In genomic region chr3:78507196-78507984, GRCh38 we compare ENCODE assay signal across 1 cellular context.
TF ChIP-seq lines count a peak whose summit lies in the region.

No MANE protein-coding gene starts in this region.

TF ChIP-seq in GM23338, 12 proteins besides CTCF, POLR2A, EP300 and RAD21 (continued from another document):
- TF ChIP-seq, protein P1, sequence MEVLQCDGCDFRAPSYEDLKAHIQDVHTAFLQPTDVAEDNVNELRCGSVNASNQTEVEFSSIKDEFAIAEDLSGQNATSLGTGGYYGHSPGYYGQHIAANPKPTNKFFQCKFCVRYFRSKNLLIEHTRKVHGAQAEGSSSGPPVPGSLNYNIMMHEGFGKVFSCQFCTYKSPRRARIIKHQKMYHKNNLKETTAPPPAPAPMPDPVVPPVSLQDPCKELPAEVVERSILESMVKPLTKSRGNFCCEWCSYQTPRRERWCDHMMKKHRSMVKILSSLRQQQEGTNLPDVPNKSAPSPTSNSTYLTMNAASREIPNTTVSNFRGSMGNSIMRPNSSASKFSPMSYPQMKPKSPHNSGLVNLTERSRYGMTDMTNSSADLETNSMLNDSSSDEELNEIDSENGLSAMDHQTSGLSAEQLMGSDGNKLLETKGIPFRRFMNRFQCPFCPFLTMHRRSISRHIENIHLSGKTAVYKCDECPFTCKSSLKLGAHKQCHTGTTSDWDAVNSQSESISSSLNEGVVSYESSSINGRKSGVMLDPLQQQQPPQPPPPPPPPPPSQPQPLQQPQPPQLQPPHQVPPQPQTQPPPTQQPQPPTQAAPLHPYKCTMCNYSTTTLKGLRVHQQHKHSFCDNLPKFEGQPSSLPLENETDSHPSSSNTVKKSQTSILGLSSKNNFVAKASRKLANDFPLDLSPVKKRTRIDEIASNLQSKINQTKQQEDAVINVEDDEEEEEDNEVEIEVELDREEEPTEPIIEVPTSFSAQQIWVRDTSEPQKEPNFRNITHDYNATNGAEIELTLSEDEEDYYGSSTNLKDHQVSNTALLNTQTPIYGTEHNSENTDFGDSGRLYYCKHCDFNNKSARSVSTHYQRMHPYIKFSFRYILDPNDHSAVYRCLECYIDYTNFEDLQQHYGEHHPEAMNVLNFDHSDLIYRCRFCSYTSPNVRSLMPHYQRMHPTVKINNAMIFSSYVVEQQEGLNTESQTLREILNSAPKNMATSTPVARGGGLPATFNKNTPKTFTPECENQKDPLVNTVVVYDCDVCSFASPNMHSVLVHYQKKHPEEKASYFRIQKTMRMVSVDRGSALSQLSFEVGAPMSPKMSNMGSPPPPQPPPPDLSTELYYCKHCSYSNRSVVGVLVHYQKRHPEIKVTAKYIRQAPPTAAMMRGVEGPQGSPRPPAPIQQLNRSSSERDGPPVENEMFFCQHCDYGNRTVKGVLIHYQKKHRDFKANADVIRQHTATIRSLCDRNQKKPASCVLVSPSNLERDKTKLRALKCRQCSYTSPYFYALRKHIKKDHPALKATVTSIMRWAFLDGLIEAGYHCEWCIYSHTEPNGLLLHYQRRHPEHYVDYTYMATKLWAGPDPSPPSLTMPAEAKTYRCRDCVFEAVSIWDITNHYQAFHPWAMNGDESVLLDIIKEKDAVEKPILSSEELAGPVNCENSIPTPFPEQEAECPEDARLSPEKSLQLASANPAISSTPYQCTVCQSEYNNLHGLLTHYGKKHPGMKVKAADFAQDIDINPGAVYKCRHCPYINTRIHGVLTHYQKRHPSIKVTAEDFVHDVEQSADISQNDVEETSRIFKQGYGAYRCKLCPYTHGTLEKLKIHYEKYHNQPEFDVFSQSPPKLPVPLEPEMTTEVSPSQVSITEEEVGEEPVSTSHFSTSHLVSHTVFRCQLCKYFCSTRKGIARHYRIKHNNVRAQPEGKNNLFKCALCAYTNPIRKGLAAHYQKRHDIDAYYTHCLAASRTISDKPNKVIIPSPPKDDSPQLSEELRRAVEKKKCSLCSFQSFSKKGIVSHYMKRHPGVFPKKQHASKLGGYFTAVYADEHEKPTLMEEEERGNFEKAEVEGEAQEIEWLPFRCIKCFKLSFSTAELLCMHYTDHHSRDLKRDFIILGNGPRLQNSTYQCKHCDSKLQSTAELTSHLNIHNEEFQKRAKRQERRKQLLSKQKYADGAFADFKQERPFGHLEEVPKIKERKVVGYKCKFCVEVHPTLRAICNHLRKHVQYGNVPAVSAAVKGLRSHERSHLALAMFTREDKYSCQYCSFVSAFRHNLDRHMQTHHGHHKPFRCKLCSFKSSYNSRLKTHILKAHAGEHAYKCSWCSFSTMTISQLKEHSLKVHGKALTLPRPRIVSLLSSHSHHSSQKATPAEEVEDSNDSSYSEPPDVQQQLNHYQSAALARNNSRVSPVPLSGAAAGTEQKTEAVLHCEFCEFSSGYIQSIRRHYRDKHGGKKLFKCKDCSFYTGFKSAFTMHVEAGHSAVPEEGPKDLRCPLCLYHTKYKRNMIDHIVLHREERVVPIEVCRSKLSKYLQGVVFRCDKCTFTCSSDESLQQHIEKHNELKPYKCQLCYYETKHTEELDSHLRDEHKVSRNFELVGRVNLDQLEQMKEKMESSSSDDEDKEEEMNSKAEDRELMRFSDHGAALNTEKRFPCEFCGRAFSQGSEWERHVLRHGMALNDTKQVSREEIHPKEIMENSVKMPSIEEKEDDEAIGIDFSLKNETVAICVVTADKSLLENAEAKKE (CRISPR knock-in tag; IDR thresholded peaks at IDR 0.05): no peak
